Comparison of ENCODE assay signal across 25 cellular contexts in the genomic region with DNA sequence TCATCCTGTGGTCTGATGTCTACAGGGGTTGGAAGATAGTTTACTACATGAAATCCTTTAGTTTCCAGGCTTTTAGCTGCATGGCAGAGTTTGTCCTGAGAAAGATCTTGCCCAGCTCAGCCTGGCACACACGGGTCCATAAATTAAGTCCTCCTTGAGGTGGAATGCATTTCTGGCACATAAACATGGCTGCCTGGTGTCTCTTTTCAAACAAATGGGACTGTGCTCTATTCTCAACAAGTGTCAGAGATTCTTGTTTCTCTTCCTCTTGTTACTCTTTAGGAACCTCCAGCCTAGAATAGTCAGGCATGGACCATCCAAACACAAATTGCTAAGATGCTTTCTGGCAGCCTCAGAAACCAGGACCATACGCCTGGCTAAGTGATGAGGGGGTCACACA.
"Had no signal": no experiment of that assay in that cellular context is flagged by ENCODE, and none has a peak within 500 bp of the region (broad histone marks: within the 10 kb centered on the region; RNA-seq: fewer than 3 reads in every experiment).

No MANE protein-coding gene starts in this region.

- ATAC-seq: gastrocnemius medialis; left lobe of liver; mucosa of descending colon; natural killer cell treated with Interleukin-12 subunit alpha and Interleukin-12 subunit beta and Interleukin-15 and Interleukin-18, amount 100 ng/mL, for 72 hours; psoas muscle; right cardiac atrium; stimulated activated naive B cell treated with anti-CD40 and anti-IgM and Interleukin-4, amounts not matched to agents 10 μg/mL and 1 μg/mL and 100 μg/mL, for 72 hours; stimulated activated naive CD8-positive, alpha-beta T cell treated with anti-CD3 and anti-CD28 coated beads, Interleukin-15, amount 100 ng/mL, for 72 hours; upper lobe of right lung had no signal

- H3K27me3 ChIP-seq: ovary, sigmoid colon, uterus had no signal

- H3K27ac ChIP-seq: dorsolateral prefrontal cortex, gastrocnemius medialis, ovary, psoas muscle, sigmoid colon, skin epidermis, suprapubic skin, transverse colon, upper lobe of right lung, uterus had no signal

- DNase-seq: dorsolateral prefrontal cortex; effector CD4-positive, alpha-beta T cell; foreskin fibroblast; gastrocnemius medialis; head of caudate nucleus; mesenchymal stem cell; mucosa of descending colon; naive B cell; occipital lobe; ovary; posterior cingulate gyrus; psoas muscle; right cardiac atrium; sigmoid colon; stimulated activated CD4-positive, alpha-beta T cell treated with anti-CD3 and anti-CD28 coated beads, Interleukin-15, amount 100 ng/mL, for 24 hours; stimulated activated CD4-positive, alpha-beta T cell treated with anti-CD3 and anti-CD28 coated beads, Interleukin-2, amount 100 ng/mL, for 48 hours; stimulated activated naive B cell treated with anti-CD40 and anti-IgM and Interleukin-4, amounts not matched to agents 10 μg/mL and 1 μg/mL and 100 μg/mL, for 72 hours; stimulated activated naive CD8-positive, alpha-beta T cell treated with anti-CD3 and anti-CD28 coated beads, Interleukin-15, amount 100 ng/mL, for 72 hours; transverse colon; upper lobe of right lung; uterus had no signal

- H3K4me1 ChIP-seq: gastrocnemius medialis, psoas muscle, suprapubic skin, transverse colon, upper lobe of right lung, uterus had no signal

- H3K4me3 ChIP-seq: dorsolateral prefrontal cortex, gastrocnemius medialis, mucosa of descending colon, ovary, psoas muscle, sigmoid colon, skin epidermis, suprapubic skin, transverse colon, upper lobe of right lung, uterus had no signal

- H3K36me3 ChIP-seq: gastrocnemius medialis, ovary, sigmoid colon, suprapubic skin, transverse colon, upper lobe of right lung, uterus had no signal

- H3K9me3 ChIP-seq: gastrocnemius medialis, mucosa of descending colon, ovary, psoas muscle, sigmoid colon, suprapubic skin, transverse colon, upper lobe of right lung, uterus had no signal
